Comparison of ENCODE assay signal across 21 cellular contexts in genomic region chr7:69845721-69846495, GRCh38.
A peak's percentile ranks its signal among the peaks of the same experiment; 100 is the strongest.
DNase-seq lines count a peak whose midpoint lies in the region; ATAC-seq and TF ChIP-seq lines count a peak whose summit lies in the region.
"Had no signal": no experiment of that assay in that cellular context is flagged by ENCODE, and none has a peak within 500 bp of the region (broad histone marks: within the 10 kb centered on the region; RNA-seq: fewer than 3 reads in every experiment).

No MANE protein-coding gene starts in this region.

- DNase-seq in AG20443 (ENCODE audit: low spot score) (peak; percentile 13), NCI-H2227 (lab: John Stamatoyannopoulos, UW; ENCODE audit: unreplicated experiment) (peak; percentile 39), esophagus muscularis mucosa (ENCODE audit: extremely low spot score) (peak; percentile 64), GOT3 (lab: John Stamatoyannopoulos, UW) (no peak), upper lobe of right lung (no peak)
- DNase-seq in activated CD4-positive, alpha-beta T cell treated with anti-CD3 and anti-CD28 coated beads, Interleukin-2, amount 10 ng/mL, durations not matched to agents 24 days and 14 days: no peak
- DNase-seq in stimulated activated naive CD8-positive, alpha-beta T cell treated with anti-CD3 and anti-CD28 coated beads, Interleukin-15, amount 100 ng/mL, for 72 hours: no peak
- DNase-seq: activated CD4-positive, CD25-positive, alpha-beta regulatory T cell; activated CD8-positive, alpha-beta memory T cell treated with anti-CD3 and anti-CD28 coated beads, Interleukin-2, amount 10 ng/mL, durations not matched to agents 7 days and 5 days; activated gamma-delta T cell; BE2C; DND-41; left cardiac atrium; mucosa of descending colon; occipital lobe; Right ventricle myocardium superior; sigmoid colon; stimulated activated CD4-positive, alpha-beta T cell treated with anti-CD3 and anti-CD28 coated beads, Interleukin-2, amount 100 ng/mL, for 24 hours had no signal

- H3K4me3 ChIP-seq in DOHH2 (ENCODE audit: low read length) (peak overlapping the region; percentile 6), esophagus muscularis mucosa (no peak overlapping the region), upper lobe of right lung (no peak overlapping the region)
- H3K4me3 ChIP-seq: mucosa of descending colon, sigmoid colon had no signal

- WGBS in esophagus muscularis mucosa: 62% methylated on average over 3 of the region's 3 CpGs

- no peak for ATAC-seq in upper lobe of right lung
- ATAC-seq in stimulated activated naive CD8-positive, alpha-beta T cell treated with anti-CD3 and anti-CD28 coated beads, Interleukin-15, amount 100 ng/mL, for 72 hours: no peak
- ATAC-seq: activated CD8-positive, alpha-beta memory T cell treated with anti-CD3 and anti-CD28 coated beads, Interleukin-2, amount 10 ng/mL, durations not matched to agents 7 days and 5 days; left cardiac atrium; mucosa of descending colon had no signal

- H3K9me2 ChIP-seq in DOHH2 (replicated peaks; ENCODE audit: control insufficient read depth, low read length): no peaks in the 10 kb centered on the region

- no peaks in the 10 kb centered on the region for H3K9me3 ChIP-seq in DOHH2 (ENCODE audit: control insufficient read depth, insufficient read depth, low read length)
- H3K9me3 ChIP-seq in esophagus muscularis mucosa: no peaks in the 10 kb centered on the region
- no peaks in the 10 kb centered on the region for H3K9me3 ChIP-seq in upper lobe of right lung
- H3K9me3 ChIP-seq: BE2C, mucosa of descending colon, sigmoid colon had no signal

- no peaks in the 10 kb centered on the region for H3K27me3 Mint-ChIP-seq in activated CD4-positive, alpha-beta T cell treated with anti-CD3 and anti-CD28 coated beads, Interleukin-2, amount 10 ng/mL, durations not matched to agents 24 days and 14 days
- H3K27me3 Mint-ChIP-seq in stimulated activated naive CD8-positive, alpha-beta T cell treated with anti-CD3 and anti-CD28 coated beads, Interleukin-15, amount 100 ng/mL, for 72 hours: peaks cover 24% of the 10 kb centered on the region

- peaks cover 74% of the 10 kb centered on the region for H3K79me2 ChIP-seq in DOHH2 (ENCODE audit: control insufficient read depth, low read length)

- H3K27ac Mint-ChIP-seq in activated CD4-positive, alpha-beta T cell treated with anti-CD3 and anti-CD28 coated beads, Interleukin-2, amount 10 ng/mL, durations not matched to agents 24 days and 14 days: no peak overlapping the region
- H3K27ac Mint-ChIP-seq in stimulated activated naive CD8-positive, alpha-beta T cell treated with anti-CD3 and anti-CD28 coated beads, Interleukin-15, amount 100 ng/mL, for 72 hours: no peak overlapping the region
- H3K27ac Mint-ChIP-seq: activated CD8-positive, alpha-beta memory T cell treated with anti-CD3 and anti-CD28 coated beads, Interleukin-2, amount 10 ng/mL, durations not matched to agents 7 days and 5 days; IgD-negative memory B cell; T-helper 1 cell treated with Interleukin-12 subunit alpha and Interleukin-12 subunit beta and Interleukin-4 antibody, amounts not matched to agents 30 μg/mL and 1 μg/mL, for 36 hours had no signal

- TF ChIP-seq POLR2A in esophagus muscularis mucosa (IDR thresholded peaks at IDR 0.05; ENCODE audit: low read depth): no peak

- no peaks in the 10 kb centered on the region for H3K36me3 ChIP-seq in DOHH2 (ENCODE audit: control insufficient read depth, low read length)
- no peaks in the 10 kb centered on the region for H3K36me3 ChIP-seq in esophagus muscularis mucosa
- no peaks in the 10 kb centered on the region for H3K36me3 ChIP-seq in upper lobe of right lung
- H3K36me3 ChIP-seq: BE2C, sigmoid colon had no signal

- H3K27ac ChIP-seq in DOHH2 (ENCODE audit: low read depth, low read length) (no peak overlapping the region), esophagus muscularis mucosa (replicated peaks in 1 of 4) (no peak overlapping the region), upper lobe of right lung (no peak overlapping the region)
- H3K27ac ChIP-seq: sigmoid colon had no signal

- no peaks in the 10 kb centered on the region for H3K9me3 Mint-ChIP-seq in activated CD4-positive, alpha-beta T cell treated with anti-CD3 and anti-CD28 coated beads, Interleukin-2, amount 10 ng/mL, durations not matched to agents 24 days and 14 days
- H3K9me3 Mint-ChIP-seq in stimulated activated naive CD8-positive, alpha-beta T cell treated with anti-CD3 and anti-CD28 coated beads, Interleukin-15, amount 100 ng/mL, for 72 hours: no peaks in the 10 kb centered on the region
- H3K9me3 Mint-ChIP-seq: IgD-negative memory B cell; T-helper 1 cell treated with Interleukin-12 subunit alpha and Interleukin-12 subunit beta and Interleukin-4 antibody, amounts not matched to agents 30 μg/mL and 1 μg/mL, for 36 hours had no signal

- no peak overlapping the region for H3K4me3 Mint-ChIP-seq in activated CD4-positive, alpha-beta T cell treated with anti-CD3 and anti-CD28 coated beads, Interleukin-2, amount 10 ng/mL, durations not matched to agents 24 days and 14 days
- H3K4me3 Mint-ChIP-seq in stimulated activated naive CD8-positive, alpha-beta T cell treated with anti-CD3 and anti-CD28 coated beads, Interleukin-15, amount 100 ng/mL, for 72 hours: no peak overlapping the region
- H3K4me3 Mint-ChIP-seq: activated CD8-positive, alpha-beta memory T cell treated with anti-CD3 and anti-CD28 coated beads, Interleukin-2, amount 10 ng/mL, durations not matched to agents 7 days and 5 days; T-helper 1 cell treated with Interleukin-12 subunit alpha and Interleukin-12 subunit beta and Interleukin-4 antibody, amounts not matched to agents 30 μg/mL and 1 μg/mL, for 36 hours had no signal

- intact Hi-C loops in esophagus muscularis mucosa (cut with DNase I) (no loop called here), upper lobe of right lung (cut with DNase I) (no loop called here)
- intact Hi-C loops in activated CD4-positive, alpha-beta T cell treated with anti-CD3 and anti-CD28 coated beads, Interleukin-2, amount 10 ng/mL, durations not matched to agents 24 days and 14 days (cut with micrococcal nuclease): no loop called here

- peak overlapping the region; percentile 41 for H3K4me2 ChIP-seq in DOHH2 (ENCODE audit: low read length)

- no peaks in the 10 kb centered on the region for H3K4me1 Mint-ChIP-seq in activated CD4-positive, alpha-beta T cell treated with anti-CD3 and anti-CD28 coated beads, Interleukin-2, amount 10 ng/mL, durations not matched to agents 24 days and 14 days
- H3K4me1 Mint-ChIP-seq in stimulated activated naive CD8-positive, alpha-beta T cell treated with anti-CD3 and anti-CD28 coated beads, Interleukin-15, amount 100 ng/mL, for 72 hours: no peaks in the 10 kb centered on the region
- H3K4me1 Mint-ChIP-seq: activated CD8-positive, alpha-beta memory T cell treated with anti-CD3 and anti-CD28 coated beads, Interleukin-2, amount 10 ng/mL, durations not matched to agents 7 days and 5 days had no signal

- TF ChIP-seq EP300 in esophagus muscularis mucosa (IDR thresholded peaks at IDR 0.05): no peak

- no peaks in the 10 kb centered on the region for H3K36me3 Mint-ChIP-seq in activated CD4-positive, alpha-beta T cell treated with anti-CD3 and anti-CD28 coated beads, Interleukin-2, amount 10 ng/mL, durations not matched to agents 24 days and 14 days (ENCODE audit: low read depth)
- H3K36me3 Mint-ChIP-seq: activated CD8-positive, alpha-beta memory T cell treated with anti-CD3 and anti-CD28 coated beads, Interleukin-2, amount 10 ng/mL, durations not matched to agents 7 days and 5 days; IgD-negative memory B cell had no signal

- peaks cover 14% of the 10 kb centered on the region for H3F3A ChIP-seq in DOHH2 (ENCODE audit: control insufficient read depth, insufficient read depth)

- peaks cover 56% of the 10 kb centered on the region for H3K4me1 ChIP-seq in DOHH2 (ENCODE audit: control insufficient read depth, low read length)
- peaks cover 0 to 30% (median 13%) of the 10 kb centered on the region in 4 donors for H3K4me1 ChIP-seq in esophagus muscularis mucosa
- no peaks in the 10 kb centered on the region for H3K4me1 ChIP-seq in upper lobe of right lung

- peaks cover 39% of the 10 kb centered on the region; the same call in 1 of the 2 replicates for H4K20me1 ChIP-seq in DOHH2 (ENCODE audit: control insufficient read depth, insufficient read depth, low read depth, low read length)

- no peaks in the 10 kb centered on the region for H3K27me3 ChIP-seq in DOHH2 (ENCODE audit: control insufficient read depth, low read length)
- no peaks in the 10 kb centered on the region for H3K27me3 ChIP-seq in esophagus muscularis mucosa
- H3K27me3 ChIP-seq in upper lobe of right lung: no peaks in the 10 kb centered on the region
- H3K27me3 ChIP-seq: BE2C, sigmoid colon had no signal

- TF ChIP-seq CTCF in DOHH2 (IDR thresholded peaks at IDR 0.05; ENCODE audit: low read depth, low read length, poor library complexity, severe bottlenecking) (no peak), esophagus muscularis mucosa (IDR thresholded peaks at IDR 0.05) (no peak), upper lobe of right lung (IDR thresholded peaks at IDR 0.05) (no peak)

Comparison
In these comparisons a context has a peak if more than half of its experiments do, and no peak if none do; other contexts are left out.
1. DNase-seq: peak in AG20443 (single experiment), NCI-H2227 (single experiment) and esophagus muscularis mucosa (single experiment); none in GOT3 (single experiment), activated CD4-positive, alpha-beta T cell treated with anti-CD3 and anti-CD28 coated beads, Interleukin-2, amount 10 ng/mL, durations not matched to agents 24 days and 14 days (single experiment), upper lobe of right lung (single experiment) and stimulated activated naive CD8-positive, alpha-beta T cell treated with anti-CD3 and anti-CD28 coated beads, Interleukin-15, amount 100 ng/mL, for 72 hours (0 of 2).